ENCODE assay signal across 2 cellular contexts in the genomic region with DNA sequence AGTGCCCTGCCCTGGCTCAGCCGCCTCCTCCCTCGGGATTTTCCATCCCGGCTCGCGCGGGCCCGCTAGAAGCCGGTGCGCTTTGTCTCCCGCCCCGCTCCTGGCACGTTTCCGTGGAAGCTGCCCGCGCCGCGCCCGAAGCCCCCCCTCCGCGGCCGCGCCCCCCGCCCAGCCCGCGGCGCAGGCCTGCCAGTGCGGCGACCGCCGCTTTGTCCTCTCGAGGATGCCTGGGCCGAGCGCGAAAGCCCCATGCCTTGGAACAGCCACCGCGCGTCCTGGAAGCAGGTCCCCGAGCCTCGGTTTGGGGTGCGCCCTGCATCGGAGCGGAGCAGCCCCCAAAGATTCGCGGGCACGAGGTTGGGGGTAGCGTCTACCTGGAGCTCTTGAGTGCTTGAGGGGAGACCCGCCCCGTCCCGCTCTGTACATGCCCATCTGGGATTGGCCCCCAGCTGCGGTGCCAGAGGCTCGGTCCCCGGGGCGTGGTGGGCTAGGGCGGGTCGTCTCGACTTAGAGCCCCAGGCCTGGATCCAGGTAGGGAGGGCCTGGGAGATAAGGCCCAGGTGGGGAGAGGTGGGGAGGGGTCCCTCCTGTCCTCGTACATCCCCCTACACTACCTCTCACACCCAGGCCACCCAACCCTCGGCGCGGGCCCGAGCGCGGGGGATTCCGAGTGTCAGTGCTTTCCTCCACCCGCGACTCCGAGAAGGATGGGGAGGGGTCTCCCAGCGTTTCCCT.
A peak's percentile ranks its signal among the peaks of the same experiment; 100 is the strongest.
TF ChIP-seq lines count a peak whose summit lies in the region.

No MANE protein-coding gene starts in this region.

TF ChIP-seq in GM23338, 12 proteins besides CTCF, POLR2A, EP300 and RAD21:
- TF ChIP-seq CREB1 (CRISPR knock-in tag; IDR thresholded peaks at IDR 0.05; ENCODE audit: low read depth) (no peak), EZH2 (IDR thresholded peaks at IDR 0.05; ENCODE audit: low read depth, unreplicated experiment) (peak; percentile 27), EZH2phosphoT487 (IDR thresholded peaks at IDR 0.05; ENCODE audit: unreplicated experiment) (no peak), NANOG (IDR thresholded peaks at IDR 0.05; ENCODE audit: borderline replicate concordance) (no peak), JUNB (IDR thresholded peaks at IDR 0.05; ENCODE audit: unreplicated experiment) (no peak), ZNF114 (CRISPR knock-in tag; IDR thresholded peaks at IDR 0.05) (no peak)
- TF ChIP-seq, protein P1, sequence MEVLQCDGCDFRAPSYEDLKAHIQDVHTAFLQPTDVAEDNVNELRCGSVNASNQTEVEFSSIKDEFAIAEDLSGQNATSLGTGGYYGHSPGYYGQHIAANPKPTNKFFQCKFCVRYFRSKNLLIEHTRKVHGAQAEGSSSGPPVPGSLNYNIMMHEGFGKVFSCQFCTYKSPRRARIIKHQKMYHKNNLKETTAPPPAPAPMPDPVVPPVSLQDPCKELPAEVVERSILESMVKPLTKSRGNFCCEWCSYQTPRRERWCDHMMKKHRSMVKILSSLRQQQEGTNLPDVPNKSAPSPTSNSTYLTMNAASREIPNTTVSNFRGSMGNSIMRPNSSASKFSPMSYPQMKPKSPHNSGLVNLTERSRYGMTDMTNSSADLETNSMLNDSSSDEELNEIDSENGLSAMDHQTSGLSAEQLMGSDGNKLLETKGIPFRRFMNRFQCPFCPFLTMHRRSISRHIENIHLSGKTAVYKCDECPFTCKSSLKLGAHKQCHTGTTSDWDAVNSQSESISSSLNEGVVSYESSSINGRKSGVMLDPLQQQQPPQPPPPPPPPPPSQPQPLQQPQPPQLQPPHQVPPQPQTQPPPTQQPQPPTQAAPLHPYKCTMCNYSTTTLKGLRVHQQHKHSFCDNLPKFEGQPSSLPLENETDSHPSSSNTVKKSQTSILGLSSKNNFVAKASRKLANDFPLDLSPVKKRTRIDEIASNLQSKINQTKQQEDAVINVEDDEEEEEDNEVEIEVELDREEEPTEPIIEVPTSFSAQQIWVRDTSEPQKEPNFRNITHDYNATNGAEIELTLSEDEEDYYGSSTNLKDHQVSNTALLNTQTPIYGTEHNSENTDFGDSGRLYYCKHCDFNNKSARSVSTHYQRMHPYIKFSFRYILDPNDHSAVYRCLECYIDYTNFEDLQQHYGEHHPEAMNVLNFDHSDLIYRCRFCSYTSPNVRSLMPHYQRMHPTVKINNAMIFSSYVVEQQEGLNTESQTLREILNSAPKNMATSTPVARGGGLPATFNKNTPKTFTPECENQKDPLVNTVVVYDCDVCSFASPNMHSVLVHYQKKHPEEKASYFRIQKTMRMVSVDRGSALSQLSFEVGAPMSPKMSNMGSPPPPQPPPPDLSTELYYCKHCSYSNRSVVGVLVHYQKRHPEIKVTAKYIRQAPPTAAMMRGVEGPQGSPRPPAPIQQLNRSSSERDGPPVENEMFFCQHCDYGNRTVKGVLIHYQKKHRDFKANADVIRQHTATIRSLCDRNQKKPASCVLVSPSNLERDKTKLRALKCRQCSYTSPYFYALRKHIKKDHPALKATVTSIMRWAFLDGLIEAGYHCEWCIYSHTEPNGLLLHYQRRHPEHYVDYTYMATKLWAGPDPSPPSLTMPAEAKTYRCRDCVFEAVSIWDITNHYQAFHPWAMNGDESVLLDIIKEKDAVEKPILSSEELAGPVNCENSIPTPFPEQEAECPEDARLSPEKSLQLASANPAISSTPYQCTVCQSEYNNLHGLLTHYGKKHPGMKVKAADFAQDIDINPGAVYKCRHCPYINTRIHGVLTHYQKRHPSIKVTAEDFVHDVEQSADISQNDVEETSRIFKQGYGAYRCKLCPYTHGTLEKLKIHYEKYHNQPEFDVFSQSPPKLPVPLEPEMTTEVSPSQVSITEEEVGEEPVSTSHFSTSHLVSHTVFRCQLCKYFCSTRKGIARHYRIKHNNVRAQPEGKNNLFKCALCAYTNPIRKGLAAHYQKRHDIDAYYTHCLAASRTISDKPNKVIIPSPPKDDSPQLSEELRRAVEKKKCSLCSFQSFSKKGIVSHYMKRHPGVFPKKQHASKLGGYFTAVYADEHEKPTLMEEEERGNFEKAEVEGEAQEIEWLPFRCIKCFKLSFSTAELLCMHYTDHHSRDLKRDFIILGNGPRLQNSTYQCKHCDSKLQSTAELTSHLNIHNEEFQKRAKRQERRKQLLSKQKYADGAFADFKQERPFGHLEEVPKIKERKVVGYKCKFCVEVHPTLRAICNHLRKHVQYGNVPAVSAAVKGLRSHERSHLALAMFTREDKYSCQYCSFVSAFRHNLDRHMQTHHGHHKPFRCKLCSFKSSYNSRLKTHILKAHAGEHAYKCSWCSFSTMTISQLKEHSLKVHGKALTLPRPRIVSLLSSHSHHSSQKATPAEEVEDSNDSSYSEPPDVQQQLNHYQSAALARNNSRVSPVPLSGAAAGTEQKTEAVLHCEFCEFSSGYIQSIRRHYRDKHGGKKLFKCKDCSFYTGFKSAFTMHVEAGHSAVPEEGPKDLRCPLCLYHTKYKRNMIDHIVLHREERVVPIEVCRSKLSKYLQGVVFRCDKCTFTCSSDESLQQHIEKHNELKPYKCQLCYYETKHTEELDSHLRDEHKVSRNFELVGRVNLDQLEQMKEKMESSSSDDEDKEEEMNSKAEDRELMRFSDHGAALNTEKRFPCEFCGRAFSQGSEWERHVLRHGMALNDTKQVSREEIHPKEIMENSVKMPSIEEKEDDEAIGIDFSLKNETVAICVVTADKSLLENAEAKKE (CRISPR knock-in tag; IDR thresholded peaks at IDR 0.05), result no peak

TF ChIP-seq in GM12878, 131 proteins besides CTCF, POLR2A, EP300 and RAD21:
- no peak for TF ChIP-seq CHD4 (IDR thresholded peaks at IDR 0.05)
TF ChIP-seq in GM12878: peak in this region for 0.
